In the genomic region with DNA sequence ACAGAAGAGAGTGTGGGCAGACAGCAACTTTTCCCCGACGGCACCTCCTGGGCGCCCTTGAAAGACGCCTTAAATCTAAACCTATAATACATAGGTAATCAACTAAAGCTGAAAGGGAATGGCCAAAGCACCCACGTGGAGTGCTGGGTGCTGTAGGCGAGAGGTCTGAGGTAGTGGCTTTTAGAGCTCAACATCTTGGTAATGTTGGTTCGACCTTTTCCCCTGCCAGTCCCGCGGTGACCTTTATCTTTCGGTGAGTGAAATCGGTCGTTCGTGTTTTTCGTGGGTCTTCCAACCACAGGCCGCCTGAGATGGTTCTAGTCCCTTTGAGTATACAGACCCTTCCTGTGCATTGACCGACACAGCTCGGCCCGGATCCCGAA, we compare ENCODE assay signal across 10 cellular contexts. TPM values are rescaled to one million over a fixed set of nuclear protein-coding genes. Genes with fewer than 3 reads are reported as not detected.
DNase-seq lines count a peak whose midpoint lies in the region; ATAC-seq and TF ChIP-seq lines count a peak whose summit lies in the region.
"Had no signal": no experiment of that assay in that cellular context is flagged by ENCODE, and none has a peak within 500 bp of the region (broad histone marks: within the 10 kb centered on the region; RNA-seq: fewer than 3 reads in every experiment).

No MANE protein-coding gene starts in this region.

- H3K27ac ChIP-seq in smooth muscle cell (ENCODE audit: low read depth): no peak overlapping the region

- H3K9me3 ChIP-seq in smooth muscle cell (replicated peaks; ENCODE audit: low read depth): no peaks in the 10 kb centered on the region

- DNase-seq in DMS 273 (lab: John Stamatoyannopoulos, UW; ENCODE audit: unreplicated experiment): peak; percentile 80
- peak; percentile 31 for DNase-seq in RPMI8226
- no peak for DNase-seq in fibroblast of pulmonary artery (ENCODE audit: low read depth)
- DNase-seq in smooth muscle cell (lab: John Stamatoyannopoulos, UW; ENCODE audit: unreplicated experiment): no peak
- DNase-seq in NCI-H2196 treated with DMSO at 0.1 percent for 48 hours (lab: John Stamatoyannopoulos, UW; ENCODE audit: unreplicated experiment): no peak

- ATAC-seq in GM21723 (IDR thresholded peaks at IDR 0.05; ENCODE audit: unreplicated experiment): peak; percentile 18
- no peak for ATAC-seq in GM21367 (IDR thresholded peaks at IDR 0.05; ENCODE audit: unreplicated experiment)
- no peak for ATAC-seq in GM21381 (IDR thresholded peaks at IDR 0.05; ENCODE audit: unreplicated experiment)

- H3F3A ChIP-seq in smooth muscle cell (ENCODE audit: low read depth): peaks cover 5% of the 10 kb centered on the region

- H3K9ac ChIP-seq in smooth muscle cell (ENCODE audit: low read depth): no peak overlapping the region

- no peaks in the 10 kb centered on the region for H3K79me2 ChIP-seq in smooth muscle cell (ENCODE audit: low read depth)

- H4K20me1 ChIP-seq in smooth muscle cell (ENCODE audit: low read depth): no peaks in the 10 kb centered on the region

- WGBS in smooth muscle cell (ENCODE audit: low lambda C conversion rate): 1% methylated on average over 19 of the region's 19 CpGs

- H3K27me3 ChIP-seq in smooth muscle cell (ENCODE audit: low read depth): peaks cover 18% of the 10 kb centered on the region

- no peaks in the 10 kb centered on the region for H3K36me3 ChIP-seq in smooth muscle cell (ENCODE audit: low read depth)

- TF ChIP-seq CTCF in fibroblast of pulmonary artery (IDR thresholded peaks at IDR 0.05; ENCODE audit: low read length, missing control alignments) (no peak), smooth muscle cell (IDR thresholded peaks at IDR 0.05; ENCODE audit: borderline replicate concordance, insufficient read depth, poor library complexity, severe bottlenecking) (no peak)

- peak overlapping the region; percentile 93 for H3K4me2 ChIP-seq in smooth muscle cell

- no peak overlapping the region for H2AFZ ChIP-seq in smooth muscle cell (ENCODE audit: low read depth)

- H3K4me3 ChIP-seq in fibroblast of pulmonary artery (replicated peaks; ENCODE audit: low read depth, low read length) (peak overlapping the region; percentile 49), smooth muscle cell (peak overlapping the region; percentile 51)

- H3K4me1 ChIP-seq in smooth muscle cell (ENCODE audit: low read depth): peaks cover 13% of the 10 kb centered on the region

RNA-seq across cellular contexts. Expression of a gene that starts 9.1 kb away (rescaled TPM):
- not detected in 2 replicates for total RNA-seq in smooth muscle cell
- polyA plus RNA-seq in smooth muscle cell: not detected in 2 replicates
- total RNA-seq: M059J, myocyte had no signal

RNA-seq across cellular contexts. Expression of a gene that starts 41.3 kb away (rescaled TPM):
- not detected in 2 replicates for total RNA-seq in smooth muscle cell
- polyA plus RNA-seq in smooth muscle cell: not detected in 2 replicates
- total RNA-seq: M059J, myocyte had no signal

RNA-seq across cellular contexts. Expression of a gene that starts 44.6 kb away (rescaled TPM):
- total RNA-seq in smooth muscle cell: not detected in 2 replicates
- polyA plus RNA-seq in smooth muscle cell: not detected in 2 replicates
- total RNA-seq: M059J, myocyte had no signal

RNA-seq across cellular contexts. Expression of a gene that starts 51.9 kb away (rescaled TPM):
- total RNA-seq in smooth muscle cell: 34.8 and 41.8 TPM in 2 replicates
- polyA plus RNA-seq in smooth muscle cell: 20.1 and 28.6 TPM in 2 replicates

RNA-seq across cellular contexts. Expression of a gene that starts 56.1 kb away (rescaled TPM):
- total RNA-seq in smooth muscle cell: 7.1 and 13.8 TPM in 2 replicates
- polyA plus RNA-seq in smooth muscle cell: 19.5 TPM in 2 replicates

Comparison
In these comparisons a context has a peak if more than half of its experiments do, and no peak if none do; other contexts are left out.
1. DNase-seq: peak in DMS 273 (single experiment) and RPMI8226 (single experiment); none in fibroblast of pulmonary artery (single experiment), smooth muscle cell (single experiment) and NCI-H2196 treated with DMSO at 0.1 percent for 48 hours (single experiment).